Comparison of ENCODE assay signal across 1 cellular context in the genomic region with DNA sequence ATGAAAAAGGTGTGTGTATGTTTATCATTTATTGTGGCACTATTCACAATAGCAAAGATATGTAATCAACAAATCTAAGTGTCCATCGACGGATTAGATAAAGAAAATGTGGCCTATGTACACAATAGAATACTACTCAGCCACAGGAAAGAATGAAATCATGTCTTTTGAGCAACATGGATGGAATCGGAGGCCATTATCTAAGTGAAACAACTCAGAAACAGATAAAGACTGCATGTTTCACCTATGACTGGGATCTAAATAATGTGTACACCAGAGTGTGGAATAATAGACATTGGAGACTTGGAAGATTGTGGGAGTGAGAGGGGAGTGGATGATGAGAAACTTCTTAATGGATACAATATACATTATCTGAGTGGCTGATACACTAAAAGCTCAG.
TF ChIP-seq lines count a peak whose summit lies in the region.

No MANE protein-coding gene starts in this region.

TF ChIP-seq in IMR-90, 13 proteins besides CTCF, POLR2A, EP300 and RAD21:
- TF ChIP-seq SMC3 (IDR thresholded peaks at IDR 0.05; ENCODE audit: low read depth, low read length) (no peak), RCOR1 (IDR thresholded peaks at IDR 0.05; ENCODE audit: insufficient replicate concordance, low read length) (no peak), CHD1 (IDR thresholded peaks at IDR 0.05; ENCODE audit: low read depth, low read length) (no peak), CEBPB (IDR thresholded peaks at IDR 0.05; ENCODE audit: low read depth, low read length) (no peak), USF2 (IDR thresholded peaks at IDR 0.05; ENCODE audit: low read depth, low read length) (no peak), BHLHE40 (IDR thresholded peaks at IDR 0.05; ENCODE audit: low read depth, low read length) (no peak), MAFK (IDR thresholded peaks at IDR 0.05; ENCODE audit: low read depth, low read length) (no peak), RFX5 (IDR thresholded peaks at IDR 0.05; ENCODE audit: low read depth, low read length) (no peak), MAZ (IDR thresholded peaks at IDR 0.05; ENCODE audit: borderline replicate concordance, low read depth, low read length) (no peak), NFE2L2 (IDR thresholded peaks at IDR 0.05; ENCODE audit: low read depth, low read length) (no peak), FOS (IDR thresholded peaks at IDR 0.05; ENCODE audit: low read depth, low read length) (no peak), MXI1 (IDR thresholded peaks at IDR 0.05; ENCODE audit: borderline replicate concordance, low read depth, low read length) (no peak)
